10 cellular contexts compared by ENCODE assay signal in the genomic region with DNA sequence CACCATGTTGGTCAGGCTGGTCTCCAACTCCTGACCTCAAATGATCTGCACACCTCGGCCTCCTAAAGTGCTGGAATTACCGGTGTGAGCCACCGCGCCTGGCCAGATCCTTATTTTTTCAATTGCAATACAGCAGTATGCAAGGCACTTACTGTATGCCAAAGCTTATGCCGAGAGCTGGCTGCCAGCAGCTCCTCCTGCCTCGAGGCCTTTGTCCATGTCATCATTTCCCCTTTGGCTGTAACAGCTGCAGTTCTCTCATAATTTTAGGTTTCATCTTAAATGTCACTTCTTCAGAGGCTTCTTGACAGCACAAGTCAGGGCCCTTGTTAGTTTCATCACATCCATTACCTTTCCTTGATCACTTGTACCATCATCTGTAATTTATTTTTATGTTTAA. TPM values are rescaled to one million over a fixed set of nuclear protein-coding genes. Genes with fewer than 3 reads are reported as not detected.
A peak's percentile ranks its signal among the peaks of the same experiment; 100 is the strongest.
DNase-seq lines count a peak whose midpoint lies in the region; ATAC-seq, FAIRE-seq and TF ChIP-seq lines count a peak whose summit lies in the region.
"Had no signal": no experiment of that assay in that cellular context is flagged by ENCODE, and none has a peak within 500 bp of the region (broad histone marks: within the 10 kb centered on the region; RNA-seq: fewer than 3 reads in every experiment).

No MANE protein-coding gene starts in this region.

- no peaks in the 10 kb centered on the region for H3K36me3 ChIP-seq in GM23248 (ENCODE audit: low read depth)
- H3K36me3 ChIP-seq in OCI-LY3 (replicated peaks; ENCODE audit: low read depth, low read length), result peaks cover 32% of the 10 kb centered on the region
- H3K36me3 ChIP-seq in H1 (ENCODE audit: control insufficient read depth in 2 of 4, insufficient read depth in 4 of 4, low read length in 3 of 4), result peaks cover 5 to 11% (median 8%) of the 10 kb centered on the region in 4 experiments; a peak in 7 of 8 replicates
- H3K36me3 ChIP-seq in uterus, result no peaks in the 10 kb centered on the region

- H3K79me2 ChIP-seq in GM23248 (ENCODE audit: insufficient read depth), result peaks cover 29% of the 10 kb centered on the region
- peaks cover 48% of the 10 kb centered on the region for H3K79me2 ChIP-seq in OCI-LY3 (ENCODE audit: low read length)
- peaks cover 14 to 29% of the 10 kb centered on the region in 2 experiments for H3K79me2 ChIP-seq in H1 (ENCODE audit: control insufficient read depth in 1 of 2, insufficient read depth in 2 of 2, low read length in 2 of 2)

- H4K8ac ChIP-seq in H1 (ENCODE audit: extremely low read depth, insufficient read depth, low read length), result no peak overlapping the region; the same call in 1 of the 2 replicates

- no peak for TF ChIP-seq POLR2A in H1 (IDR thresholded peaks at IDR 0.05; ENCODE audit: control extremely low read depth in 1 of 2, low read depth in 2 of 2, low read length in 2 of 2)
- no peak for TF ChIP-seq POLR2A in uterus (IDR thresholded peaks at IDR 0.05)

- no peak overlapping the region for H4K91ac ChIP-seq in H1 (replicated peaks; ENCODE audit: insufficient read length, low read length)

- H3K27ac ChIP-seq in GM23248 (no peak overlapping the region), OCI-LY3 (ENCODE audit: low read length) (peak overlapping the region; percentile 89), H1 (ENCODE audit: low read depth, low read length) (no peak overlapping the region), uterus (no peak overlapping the region)

- H3K9me3 ChIP-seq in GM23248 (ENCODE audit: low read depth) (no peaks in the 10 kb centered on the region), OCI-LY3 (ENCODE audit: insufficient read depth, low read length) (peaks cover 9% of the 10 kb centered on the region), H1 (ENCODE audit: insufficient read depth in 2 of 2, low read depth in 1 of 2, low read length in 1 of 2) (no peaks in the 10 kb centered on the region), uterus (no peaks in the 10 kb centered on the region)

- H2AFZ ChIP-seq in GM23248, result no peak overlapping the region
- H2AFZ ChIP-seq in OCI-LY3 (ENCODE audit: low read depth, low read length), result no peak overlapping the region
- no peak overlapping the region for H2AFZ ChIP-seq in H1 (ENCODE audit: low read length)

- no peak overlapping the region for H3K18ac ChIP-seq in H1 (ENCODE audit: extremely low read depth, low read length)

- no peak overlapping the region for H2BK15ac ChIP-seq in H1 (ENCODE audit: low read length)

- H3K4ac ChIP-seq in H1 (replicated peaks; ENCODE audit: insufficient read length, low read depth, low read length), result no peak overlapping the region

- POLR2A ChIA-PET in H1 (lab: Charles Lee; ENCODE audit: partially characterized antibody), result interaction anchor here (0.7 to 8.5 kb wide), 9 partner anchors 9 to 165 kb away, joined by 3 to 85 read pairs (median 6); partner anchors contain the start of genes CCDC134, CENPM and SNU13

- peak overlapping the region; percentile 82; the same call in 1 of the 2 replicates for H2BK20ac ChIP-seq in H1 (ENCODE audit: low read length)

- no peak for TF ChIP-seq EP300 in H1 (IDR thresholded peaks at IDR 0.05; ENCODE audit: borderline replicate concordance in 1 of 2, low read depth in 2 of 2, low read length in 2 of 2)

- H3K9ac ChIP-seq in GM23248, result no peak overlapping the region
- H3K9ac ChIP-seq in OCI-LY3 (ENCODE audit: low read length), result no peak overlapping the region
- no peak overlapping the region for H3K9ac ChIP-seq in H1 (replicated peaks in 1 of 4; ENCODE audit: extremely low read depth in 1 of 4, low read depth in 3 of 4, low read length in 3 of 4)

- no peak overlapping the region for H2BK12ac ChIP-seq in H1 (ENCODE audit: low read depth, low read length)

- no peak for TF ChIP-seq CTCF in OCI-LY3 (IDR thresholded peaks at IDR 0.05; ENCODE audit: low read depth, low read length)
- TF ChIP-seq CTCF in H1 (IDR thresholded peaks at IDR 0.05; ENCODE audit: control extremely low read depth in 1 of 3, insufficient read depth in 1 of 3, low read depth in 1 of 3, low read length in 3 of 3), result no peak
- TF ChIP-seq CTCF in uterus (IDR thresholded peaks at IDR 0.05), result no peak

- CTCF ChIA-PET in H1 (lab: Charles Lee; ENCODE audit: partially characterized antibody), result interaction anchor here (1.1 to 6.0 kb wide), 4 partner anchors 15 to 133 kb away, joined by 4 to 27 read pairs (median 10); partner anchors contain the start of gene MEI1

- no peak overlapping the region for H3K14ac ChIP-seq in H1 (ENCODE audit: insufficient read length)

- H3F3A ChIP-seq in GM23248 (ENCODE audit: insufficient read depth), result peaks cover 6% of the 10 kb centered on the region

- ATAC-seq in HG02798 (IDR thresholded peaks at IDR 0.05; ENCODE audit: poor library complexity, unreplicated experiment), result no peak

- 72 to 74% methylated on average over 6 of the region's 6 CpGs for WGBS in GM23248 (ENCODE audit: low coverage in 1 of 2, low lambda C conversion rate in 2 of 2, missing lambda C conversion rate in 2 of 2), 2 experiments
- 92% methylated on average over 6 of the region's 6 CpGs; no CpG with 5 or more reads in 1 of the 2 experiments for WGBS in H1 (ENCODE audit: extremely low coverage in 1 of 2, insufficient coverage in 1 of 2, insufficient read length in 1 of 2, insufficient replicate concordance in 2 of 2, low coverage in 1 of 2, low lambda C conversion rate in 2 of 2, missing lambda C conversion rate in 1 of 2), 2 experiments

- H3K4me1 ChIP-seq in GM23248 (ENCODE audit: insufficient read depth), result peaks cover 7% of the 10 kb centered on the region; the same call in 1 of the 2 replicates
- peaks cover 20% of the 10 kb centered on the region for H3K4me1 ChIP-seq in OCI-LY3 (ENCODE audit: low read length)
- H3K4me1 ChIP-seq in H1 (replicated peaks in 1 of 4; ENCODE audit: control insufficient read depth in 3 of 4, insufficient read depth in 4 of 4, low read length in 3 of 4), result peaks cover 0 to 8% (median 2%) of the 10 kb centered on the region in 4 experiments; a peak in 4 of 7 replicates
- no peaks in the 10 kb centered on the region for H3K4me1 ChIP-seq in uterus

- no peak overlapping the region for H3K56ac ChIP-seq in H1 (replicated peaks; ENCODE audit: insufficient read length, low read depth, low read length)

- peaks cover 5% of the 10 kb centered on the region for H3K23me2 ChIP-seq in H1 (ENCODE audit: low read depth, low read length)

- no peak for TF ChIP-seq RAD21 in H1 (IDR thresholded peaks at IDR 0.05 in 1 of 2, conservative IDR thresholded peaks at IDR 0.05 in 1 of 2; ENCODE audit: low read depth in 2 of 2, low read length in 2 of 2)

- H3K4me2 ChIP-seq in GM23248 (ENCODE audit: unreplicated experiment) (peak overlapping the region; percentile 78), OCI-LY3 (ENCODE audit: low read length) (peak overlapping the region; percentile 77; the same call in 1 of the 2 replicates), H1 (ENCODE audit: insufficient read depth in 1 of 2, low read depth in 2 of 2, low read length in 2 of 2) (peak overlapping the region in 1 of 2 experiments; percentile 78; a peak in 1 of 4 replicates)

- H2BK120ac ChIP-seq in H1 (replicated peaks; ENCODE audit: low read depth, low read length), result peak overlapping the region; percentile 11

- peak; percentile 54 for DNase-seq in GM23248
- no peak for DNase-seq in H1 (ENCODE audit: low read depth in 1 of 2, low spot score in 2 of 2)
- peak; percentile 49 for DNase-seq in pons (ENCODE audit: low spot score)
- DNase-seq in uterus, result no peak
- no peak for DNase-seq in NCI-H1930 (lab: John Stamatoyannopoulos, UW)
- no peak for DNase-seq in NCI-H2081 (lab: John Stamatoyannopoulos, UW)
- DNase-seq: amniotic stem cell, NCI-H226 had no signal

- peaks cover 6% of the 10 kb centered on the region; the same call in 1 of the 2 replicates for H3K79me1 ChIP-seq in H1 (ENCODE audit: low read depth, low read length)

- H3K23ac ChIP-seq in H1 (ENCODE audit: insufficient read length), result no peak overlapping the region

- in situ Hi-C loops in GM23248 (cut with MboI), result no loop called here

- intact Hi-C loops in uterus (cut with DNase I; ENCODE audit: low total_unique reads), result no loop called here

- H3K4me3 ChIP-seq in GM23248 (no peak overlapping the region), OCI-LY3 (ENCODE audit: low read length) (peak overlapping the region; percentile 89; the same call in 1 of the 2 replicates), H1 (ENCODE audit: extremely low read depth in 1 of 4, insufficient read depth in 2 of 4, low read depth in 3 of 4, low read length in 4 of 4) (no peak overlapping the region), uterus (no peak overlapping the region)

- H3K9me2 ChIP-seq in GM23248 (ENCODE audit: insufficient read depth), result no peaks in the 10 kb centered on the region

- no peaks in the 10 kb centered on the region for H4K20me1 ChIP-seq in GM23248 (ENCODE audit: insufficient read depth)
- H4K20me1 ChIP-seq in OCI-LY3 (ENCODE audit: insufficient read depth, low read length), result peaks cover 17% of the 10 kb centered on the region
- peaks cover 0 to 3% of the 10 kb centered on the region in 2 experiments for H4K20me1 ChIP-seq in H1 (replicated peaks in 1 of 2; ENCODE audit: control insufficient read depth in 1 of 2, insufficient read depth in 2 of 2, low read length in 2 of 2)

- no peak overlapping the region; the same call in 1 of the 2 replicates for H2BK5ac ChIP-seq in H1 (ENCODE audit: low read depth, low read length)

- no peak overlapping the region for H4K5ac ChIP-seq in H1 (ENCODE audit: insufficient read length, low read depth, low read length)

- no peak for FAIRE-seq in H1 (lab: Jason Lieb, UNC)

- H3K27me3 ChIP-seq in GM23248 (replicated peaks; ENCODE audit: insufficient read depth) (no peaks in the 10 kb centered on the region), OCI-LY3 (ENCODE audit: low read depth, low read length) (no peaks in the 10 kb centered on the region), H1 (replicated peaks in 1 of 4; ENCODE audit: control insufficient read depth in 3 of 4, extremely low read depth in 1 of 4, insufficient read depth in 3 of 4, low read length in 3 of 4) (no peaks in the 10 kb centered on the region), uterus (no peaks in the 10 kb centered on the region)

- H2AK5ac ChIP-seq in H1 (ENCODE audit: low read depth, low read length), result 0 out of 2 replicates have a peak overlapping the region, but pooled peaks have one; percentile 69

RNA-seq across cellular contexts. Expression of gene SREBF2, which starts 1.5 kb away (rescaled TPM):
- total RNA-seq in GM23248 (2014; rRNA removed; shearing (Covaris generic)), result 26.5 and 31.9 TPM in 2 replicates
- 23.6 and 25.0 TPM in 2 replicates for polyA plus RNA-seq in GM23248 (2016; fragmentation: Nextera tagmentation; extraction: Ambion mirVana)
- total RNA-seq in H1 (2021; fragmentation: NEBNext Ultra II Directional; extraction: Animal tissue kit (Norgen Biotek cat#: 25700)), result 144 TPM in 2 replicates
- 125 and 183 TPM in 2 replicates for polyA plus RNA-seq in H1 (2011; rRNA removed)
- 138 TPM for polyA plus RNA-seq in H1 (2011; cell fraction: cytosol; rRNA removed)
- polyA plus RNA-seq in H1 (2011; cell fraction: nucleus; rRNA removed), result 287 TPM
- 122 to 145 TPM (median 141 TPM) in 4 replicates for polyA plus RNA-seq in H1 (2012, experiment 1 of 2)
- polyA plus RNA-seq in H1 (2012, experiment 2 of 2), result 112 TPM
- polyA plus RNA-seq in H1 (2013, experiment 1 of 2), result 141 TPM
- polyA plus RNA-seq in H1 (2013, experiment 2 of 2), result 161 TPM
- 167 and 170 TPM in 2 replicates for polyA minus RNA-seq in H1 (2011; rRNA and poly(A)+ RNA removed)
- polyA minus RNA-seq in H1 (2011; cell fraction: cytosol; rRNA and poly(A)+ RNA removed), result 123 TPM
- polyA minus RNA-seq in H1 (2011; cell fraction: nucleus; rRNA and poly(A)+ RNA removed), result 113 TPM
- 10 to 100 TPM; 10.2 to 61.0 (median 29.0) TPM for total RNA-seq in uterus

RNA-seq across cellular contexts. Expression of gene CCDC134, which starts 30.9 kb away (rescaled TPM):
- total RNA-seq in GM23248 (2014; rRNA removed; shearing (Covaris generic)), result 3.9 and 4.0 TPM in 2 replicates
- polyA plus RNA-seq in GM23248 (2016; fragmentation: Nextera tagmentation; extraction: Ambion mirVana) (4.4 and 5.3 TPM in 2 replicates), H1 (2011; rRNA removed) (7.7 and 10.3 TPM in 2 replicates)
- total RNA-seq in H1 (2021; fragmentation: NEBNext Ultra II Directional; extraction: Animal tissue kit (Norgen Biotek cat#: 25700)), result 20.0 and 21.4 TPM in 2 replicates
- polyA plus RNA-seq in H1 (2011; cell fraction: cytosol; rRNA removed), result 7.0 TPM
- 10.7 TPM for polyA plus RNA-seq in H1 (2011; cell fraction: nucleus; rRNA removed)
- polyA plus RNA-seq in H1 (2012, experiment 1 of 2), result 5.8 to 7.4 TPM (median 7.1 TPM) in 4 replicates
- 6.0 TPM for polyA plus RNA-seq in H1 (2012, experiment 2 of 2)
- 16.1 TPM for polyA plus RNA-seq in H1 (2013, experiment 1 of 2)
- polyA plus RNA-seq in H1 (2013, experiment 2 of 2), result 17.3 TPM
- 40.9 and 42.1 TPM in 2 replicates for polyA minus RNA-seq in H1 (2011; rRNA and poly(A)+ RNA removed)
- polyA minus RNA-seq in H1 (2011; cell fraction: cytosol; rRNA and poly(A)+ RNA removed), result 16.9 TPM
- 13.3 TPM for polyA minus RNA-seq in H1 (2011; cell fraction: nucleus; rRNA and poly(A)+ RNA removed)
- total RNA-seq in uterus, result 10 to 100 TPM in 2 of 4 donors, 1 to 10 TPM in 2; 4.1 to 24.3 (median 11.0) TPM

Comparison
In these comparisons a context has a peak if more than half of its experiments do, and no peak if none do; other contexts are left out.
1. DNase-seq: peak in GM23248 (single experiment) and pons (single experiment); none in H1 (0 of 2), uterus (0 of 2), NCI-H1930 (0 of 2) and NCI-H2081 (0 of 2).